Comparison of ENCODE assay signal across 1 cellular context in the genomic region with DNA sequence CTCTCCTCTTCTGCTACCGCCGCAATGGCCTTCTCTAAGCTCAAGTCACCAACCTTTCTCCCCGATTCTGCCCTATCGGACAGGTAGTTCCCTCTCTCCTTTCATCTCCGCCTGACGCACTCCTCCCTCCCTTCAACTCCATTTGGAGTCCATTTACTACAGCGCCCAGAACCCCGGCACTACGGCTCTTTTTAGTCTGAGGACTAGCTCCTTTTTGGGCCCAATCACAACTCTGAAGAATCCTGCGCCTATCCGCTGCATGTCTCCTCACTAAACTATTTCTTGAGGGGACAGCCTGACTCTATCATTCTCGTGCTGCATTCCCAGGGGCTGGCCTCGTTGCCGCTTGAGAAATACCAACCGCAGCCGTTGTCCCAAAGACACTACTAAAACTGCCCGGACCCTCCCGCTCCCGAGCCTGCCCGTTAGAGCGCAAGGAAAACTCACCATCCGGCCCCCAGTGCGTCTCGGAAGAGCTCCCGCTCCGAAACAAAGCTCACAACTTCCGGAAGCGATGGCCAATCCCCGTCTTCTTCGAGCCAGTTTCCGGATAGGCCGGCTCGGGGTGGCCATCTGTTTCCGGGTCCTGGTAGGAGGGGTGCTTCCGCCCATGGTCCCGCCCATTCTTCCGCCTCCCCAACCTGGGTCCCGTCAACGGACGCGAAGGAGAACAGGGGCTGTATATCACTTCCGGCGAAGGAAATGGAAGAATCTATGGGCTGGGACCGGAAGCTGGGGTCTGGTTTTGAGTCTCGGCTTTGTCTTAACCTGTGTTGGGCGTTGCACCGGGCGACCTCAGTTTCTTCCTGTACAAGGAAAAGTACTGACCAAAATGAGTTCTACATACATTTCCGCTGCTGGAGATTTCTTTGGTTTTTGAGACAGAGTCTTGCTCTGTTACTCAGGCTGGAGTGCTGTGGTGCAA.
TF ChIP-seq lines count a peak whose summit lies in the region.

A gene (minus strand): TSS at position 491 of the 925 bp plus-strand sequence. CDS start 2,776 bp downstream, outside the sequence.

TF ChIP-seq in K562, 482 proteins besides CTCF, POLR2A, EP300 and RAD21 (continued from another document and continues in another):
- TF ChIP-seq, protein P1, sequence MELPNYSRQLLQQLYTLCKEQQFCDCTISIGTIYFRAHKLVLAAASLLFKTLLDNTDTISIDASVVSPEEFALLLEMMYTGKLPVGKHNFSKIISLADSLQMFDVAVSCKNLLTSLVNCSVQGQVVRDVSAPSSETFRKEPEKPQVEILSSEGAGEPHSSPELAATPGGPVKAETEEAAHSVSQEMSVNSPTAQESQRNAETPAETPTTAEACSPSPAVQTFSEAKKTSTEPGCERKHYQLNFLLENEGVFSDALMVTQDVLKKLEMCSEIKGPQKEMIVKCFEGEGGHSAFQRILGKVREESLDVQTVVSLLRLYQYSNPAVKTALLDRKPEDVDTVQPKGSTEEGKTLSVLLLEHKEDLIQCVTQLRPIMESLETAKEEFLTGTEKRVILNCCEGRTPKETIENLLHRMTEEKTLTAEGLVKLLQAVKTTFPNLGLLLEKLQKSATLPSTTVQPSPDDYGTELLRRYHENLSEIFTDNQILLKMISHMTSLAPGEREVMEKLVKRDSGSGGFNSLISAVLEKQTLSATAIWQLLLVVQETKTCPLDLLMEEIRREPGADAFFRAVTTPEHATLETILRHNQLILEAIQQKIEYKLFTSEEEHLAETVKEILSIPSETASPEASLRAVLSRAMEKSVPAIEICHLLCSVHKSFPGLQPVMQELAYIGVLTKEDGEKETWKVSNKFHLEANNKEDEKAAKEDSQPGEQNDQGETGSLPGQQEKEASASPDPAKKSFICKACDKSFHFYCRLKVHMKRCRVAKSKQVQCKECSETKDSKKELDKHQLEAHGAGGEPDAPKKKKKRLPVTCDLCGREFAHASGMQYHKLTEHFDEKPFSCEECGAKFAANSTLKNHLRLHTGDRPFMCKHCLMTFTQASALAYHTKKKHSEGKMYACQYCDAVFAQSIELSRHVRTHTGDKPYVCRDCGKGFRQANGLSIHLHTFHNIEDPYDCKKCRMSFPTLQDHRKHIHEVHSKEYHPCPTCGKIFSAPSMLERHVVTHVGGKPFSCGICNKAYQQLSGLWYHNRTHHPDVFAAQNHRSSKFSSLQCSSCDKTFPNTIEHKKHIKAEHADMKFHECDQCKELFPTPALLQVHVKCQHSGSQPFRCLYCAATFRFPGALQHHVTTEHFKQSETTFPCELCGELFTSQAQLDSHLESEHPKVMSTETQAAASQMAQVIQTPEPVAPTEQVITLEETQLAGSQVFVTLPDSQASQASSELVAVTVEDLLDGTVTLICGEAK (IDR thresholded peaks at IDR 0.05) = peak; percentile 99
- TF ChIP-seq, protein P1 (CRISPR knock-in tag; IDR thresholded peaks at IDR 0.05) = no peak
- TF ChIP-seq YY1 (IDR thresholded peaks at IDR 0.05; ENCODE audit: borderline replicate concordance in 1 of 3, control insufficient read depth in 1 of 3, extremely low read depth in 1 of 3, insufficient read depth in 3 of 3, insufficient read length in 1 of 3, insufficient replicate concordance in 2 of 3, low read depth in 1 of 3, low read length in 2 of 3) (peak; percentile 29 to 74 (median 61)), JUN (IDR thresholded peaks at IDR 0.05; ENCODE audit: borderline replicate concordance, low read depth, low read length) (no peak; the same call in 1 of the 2 replicates), JUN (CRISPR knock-in tag; IDR thresholded peaks at IDR 0.05; ENCODE audit: borderline replicate concordance) (peak; percentile 53; the same call in 1 of the 2 replicates), TAF7 (tag; IDR thresholded peaks at IDR 0.05) (peak; percentile 34), FOXK2 (conservative IDR thresholded peaks at IDR 0.05 in 1 of 2, IDR thresholded peaks at IDR 0.05 in 1 of 2; ENCODE audit: low read depth in 2 of 2) (peak; percentile 77 to 82), FOS (IDR thresholded peaks at IDR 0.05; ENCODE audit: extremely low read depth, insufficient read length) (peak; percentile 15), NR3C1 (CRISPR knock-in tag; IDR thresholded peaks at IDR 0.05) (no peak), RFX1 (IDR thresholded peaks at IDR 0.05) (no peak; the same call in 1 of the 2 replicates), NFE2 (IDR thresholded peaks at IDR 0.05; ENCODE audit: low read depth) (peak; percentile 23; the same call in 1 of the 2 replicates), TBP (optimal IDR thresholded peaks at IDR 0.05; ENCODE audit: low read depth, low read length) (peak; percentile 82), ATF7 (IDR thresholded peaks at IDR 0.05) (peak; percentile 84; the same call in 1 of the 2 replicates), ELF4 (CRISPR knock-in tag; IDR thresholded peaks at IDR 0.05) (peak; percentile 81), SMAD3 (CRISPR knock-in tag; conservative IDR thresholded peaks at IDR 0.05) (0 out of 2 replicates have a peak, but pooled peaks have one; percentile 14), ZNF583 (CRISPR knock-in tag; IDR thresholded peaks at IDR 0.05) (no peak), ZNF384 (IDR thresholded peaks at IDR 0.05; ENCODE audit: low read depth, low read length) (0 out of 2 replicates have a peak, but pooled peaks have one; percentile 15), CHD2 (IDR thresholded peaks at IDR 0.05; ENCODE audit: low read depth, low read length) (0 out of 2 replicates have a peak, but pooled peaks have one; percentile 48), SP2 (IDR thresholded peaks at IDR 0.05; ENCODE audit: extremely low read depth, low read depth, low read length, poor library complexity, severe bottlenecking) (peak; percentile 48), CBX3 (IDR thresholded peaks at IDR 0.05; ENCODE audit: borderline replicate concordance in 1 of 2, low read length in 2 of 2) (peak in 1 of 2 experiments; percentile 99; a peak in 2 of 3 replicates), SIRT6 (IDR thresholded peaks at IDR 0.05; ENCODE audit: low read depth, low read length) (no peak), CBX1 (IDR thresholded peaks at IDR 0.05; ENCODE audit: low read depth) (peak; percentile 96), HCFC1 (IDR thresholded peaks at IDR 0.05; ENCODE audit: low read depth, low read length) (peak; percentile 82), RBBP5 (IDR thresholded peaks at IDR 0.05; ENCODE audit: borderline replicate concordance, insufficient read depth, low read length, poor library complexity, severe bottlenecking) (peak; percentile 69), L3MBTL2 (IDR thresholded peaks at IDR 0.05) (peak; percentile 61), NFYB (IDR thresholded peaks at IDR 0.05; ENCODE audit: extremely low read depth, insufficient read length) (peak; percentile 16), SIX5 (IDR thresholded peaks at IDR 0.05; ENCODE audit: borderline replicate concordance in 1 of 2, insufficient read depth in 1 of 2, low read depth in 1 of 2, low read length in 2 of 2) (peak; percentile 6 to 31; a peak in 1 of 4 replicates), DIDO1 (tag; IDR thresholded peaks at IDR 0.05; ENCODE audit: low read depth) (peak; percentile 83), FOSL1 (tag; conservative IDR thresholded peaks at IDR 0.05) (peak; percentile 18; the same call in 1 of the 2 replicates), TEAD1 (CRISPR knock-in tag; IDR thresholded peaks at IDR 0.05) (peak; percentile 51 to 72; a peak in 1 of 4 replicates)
- TF ChIP-seq, protein P2, sequence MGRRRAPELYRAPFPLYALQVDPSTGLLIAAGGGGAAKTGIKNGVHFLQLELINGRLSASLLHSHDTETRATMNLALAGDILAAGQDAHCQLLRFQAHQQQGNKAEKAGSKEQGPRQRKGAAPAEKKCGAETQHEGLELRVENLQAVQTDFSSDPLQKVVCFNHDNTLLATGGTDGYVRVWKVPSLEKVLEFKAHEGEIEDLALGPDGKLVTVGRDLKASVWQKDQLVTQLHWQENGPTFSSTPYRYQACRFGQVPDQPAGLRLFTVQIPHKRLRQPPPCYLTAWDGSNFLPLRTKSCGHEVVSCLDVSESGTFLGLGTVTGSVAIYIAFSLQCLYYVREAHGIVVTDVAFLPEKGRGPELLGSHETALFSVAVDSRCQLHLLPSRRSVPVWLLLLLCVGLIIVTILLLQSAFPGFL (CRISPR knock-in tag; IDR thresholded peaks at IDR 0.05) = no peak
- TF ChIP-seq, protein P3, sequence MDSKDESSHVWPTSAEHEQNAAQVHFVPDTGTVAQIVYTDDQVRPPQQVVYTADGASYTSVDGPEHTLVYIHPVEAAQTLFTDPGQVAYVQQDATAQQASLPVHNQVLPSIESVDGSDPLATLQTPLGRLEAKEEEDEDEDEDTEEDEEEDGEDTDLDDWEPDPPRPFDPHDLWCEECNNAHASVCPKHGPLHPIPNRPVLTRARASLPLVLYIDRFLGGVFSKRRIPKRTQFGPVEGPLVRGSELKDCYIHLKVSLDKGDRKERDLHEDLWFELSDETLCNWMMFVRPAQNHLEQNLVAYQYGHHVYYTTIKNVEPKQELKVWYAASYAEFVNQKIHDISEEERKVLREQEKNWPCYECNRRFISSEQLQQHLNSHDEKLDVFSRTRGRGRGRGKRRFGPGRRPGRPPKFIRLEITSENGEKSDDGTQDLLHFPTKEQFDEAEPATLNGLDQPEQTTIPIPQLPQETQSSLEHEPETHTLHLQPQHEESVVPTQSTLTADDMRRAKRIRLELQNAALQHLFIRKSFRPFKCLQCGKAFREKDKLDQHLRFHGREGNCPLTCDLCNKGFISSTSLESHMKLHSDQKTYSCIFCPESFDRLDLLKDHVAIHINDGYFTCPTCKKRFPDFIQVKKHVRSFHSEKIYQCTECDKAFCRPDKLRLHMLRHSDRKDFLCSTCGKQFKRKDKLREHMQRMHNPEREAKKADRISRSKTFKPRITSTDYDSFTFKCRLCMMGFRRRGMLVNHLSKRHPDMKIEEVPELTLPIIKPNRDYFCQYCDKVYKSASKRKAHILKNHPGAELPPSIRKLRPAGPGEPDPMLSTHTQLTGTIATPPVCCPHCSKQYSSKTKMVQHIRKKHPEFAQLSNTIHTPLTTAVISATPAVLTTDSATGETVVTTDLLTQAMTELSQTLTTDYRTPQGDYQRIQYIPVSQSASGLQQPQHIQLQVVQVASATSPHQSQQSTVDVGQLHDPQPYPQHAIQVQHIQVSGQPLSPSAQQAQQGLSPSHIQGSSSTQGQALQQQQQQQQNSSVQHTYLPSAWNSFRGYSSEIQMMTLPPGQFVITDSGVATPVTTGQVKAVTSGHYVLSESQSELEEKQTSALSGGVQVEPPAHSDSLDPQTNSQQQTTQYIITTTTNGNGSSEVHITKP (IDR thresholded peaks at IDR 0.05; ENCODE audit: partially characterized antibody) = peak; percentile 93
- TF ChIP-seq, protein P4, sequence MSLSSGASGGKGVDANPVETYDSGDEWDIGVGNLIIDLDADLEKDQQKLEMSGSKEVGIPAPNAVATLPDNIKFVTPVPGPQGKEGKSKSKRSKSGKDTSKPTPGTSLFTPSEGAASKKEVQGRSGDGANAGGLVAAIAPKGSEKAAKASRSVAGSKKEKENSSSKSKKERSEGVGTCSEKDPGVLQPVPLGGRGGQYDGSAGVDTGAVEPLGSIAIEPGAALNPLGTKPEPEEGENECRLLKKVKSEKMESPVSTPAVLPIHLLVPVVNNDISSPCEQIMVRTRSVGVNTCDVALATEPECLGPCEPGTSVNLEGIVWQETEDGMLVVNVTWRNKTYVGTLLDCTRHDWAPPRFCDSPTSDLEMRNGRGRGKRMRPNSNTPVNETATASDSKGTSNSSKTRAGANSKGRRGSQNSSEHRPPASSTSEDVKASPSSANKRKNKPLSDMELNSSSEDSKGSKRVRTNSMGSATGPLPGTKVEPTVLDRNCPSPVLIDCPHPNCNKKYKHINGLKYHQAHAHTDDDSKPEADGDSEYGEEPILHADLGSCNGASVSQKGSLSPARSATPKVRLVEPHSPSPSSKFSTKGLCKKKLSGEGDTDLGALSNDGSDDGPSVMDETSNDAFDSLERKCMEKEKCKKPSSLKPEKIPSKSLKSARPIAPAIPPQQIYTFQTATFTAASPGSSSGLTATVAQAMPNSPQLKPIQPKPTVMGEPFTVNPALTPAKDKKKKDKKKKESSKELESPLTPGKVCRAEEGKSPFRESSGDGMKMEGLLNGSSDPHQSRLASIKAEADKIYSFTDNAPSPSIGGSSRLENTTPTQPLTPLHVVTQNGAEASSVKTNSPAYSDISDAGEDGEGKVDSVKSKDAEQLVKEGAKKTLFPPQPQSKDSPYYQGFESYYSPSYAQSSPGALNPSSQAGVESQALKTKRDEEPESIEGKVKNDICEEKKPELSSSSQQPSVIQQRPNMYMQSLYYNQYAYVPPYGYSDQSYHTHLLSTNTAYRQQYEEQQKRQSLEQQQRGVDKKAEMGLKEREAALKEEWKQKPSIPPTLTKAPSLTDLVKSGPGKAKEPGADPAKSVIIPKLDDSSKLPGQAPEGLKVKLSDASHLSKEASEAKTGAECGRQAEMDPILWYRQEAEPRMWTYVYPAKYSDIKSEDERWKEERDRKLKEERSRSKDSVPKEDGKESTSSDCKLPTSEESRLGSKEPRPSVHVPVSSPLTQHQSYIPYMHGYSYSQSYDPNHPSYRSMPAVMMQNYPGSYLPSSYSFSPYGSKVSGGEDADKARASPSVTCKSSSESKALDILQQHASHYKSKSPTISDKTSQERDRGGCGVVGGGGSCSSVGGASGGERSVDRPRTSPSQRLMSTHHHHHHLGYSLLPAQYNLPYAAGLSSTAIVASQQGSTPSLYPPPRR (CRISPR knock-in tag; IDR thresholded peaks at IDR 0.05; ENCODE audit: borderline replicate concordance) = no peak
- TF ChIP-seq, protein P5, sequence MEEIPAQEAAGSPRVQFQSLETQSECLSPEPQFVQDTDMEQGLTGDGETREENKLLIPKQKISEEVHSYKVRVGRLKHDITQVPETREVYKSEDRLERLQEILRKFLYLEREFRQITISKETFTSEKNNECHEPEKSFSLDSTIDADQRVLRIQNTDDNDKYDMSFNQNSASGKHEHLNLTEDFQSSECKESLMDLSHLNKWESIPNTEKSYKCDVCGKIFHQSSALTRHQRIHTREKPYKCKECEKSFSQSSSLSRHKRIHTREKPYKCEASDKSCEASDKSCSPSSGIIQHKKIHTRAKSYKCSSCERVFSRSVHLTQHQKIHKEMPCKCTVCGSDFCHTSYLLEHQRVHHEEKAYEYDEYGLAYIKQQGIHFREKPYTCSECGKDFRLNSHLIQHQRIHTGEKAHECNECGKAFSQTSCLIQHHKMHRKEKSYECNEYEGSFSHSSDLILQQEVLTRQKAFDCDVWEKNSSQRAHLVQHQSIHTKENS (CRISPR knock-in tag; IDR thresholded peaks at IDR 0.05) = no peak
